Comparison of ENCODE assay signal across 8 cellular contexts in the genomic region with DNA sequence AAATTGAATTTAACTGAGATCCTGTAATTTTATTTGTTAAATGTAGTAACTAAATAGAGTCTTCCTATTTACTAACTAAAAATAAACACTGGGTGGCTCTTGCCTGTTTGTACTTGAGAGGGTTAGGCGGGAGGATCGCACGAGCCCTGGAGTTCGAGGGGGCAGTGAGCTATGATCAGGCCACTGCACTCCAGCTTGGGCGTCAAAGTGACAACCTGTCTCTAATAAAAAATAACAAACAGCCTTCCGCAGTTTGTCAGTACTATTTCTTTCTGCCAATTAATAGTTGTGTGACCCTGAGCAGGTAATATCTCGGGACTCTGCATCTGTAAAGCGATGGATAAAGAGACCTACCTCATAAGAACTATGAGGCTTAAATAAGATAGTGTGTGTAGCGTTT. TPM values are rescaled to one million over a fixed set of nuclear protein-coding genes. Genes with fewer than 3 reads are reported as not detected.
DNase-seq lines count a peak whose midpoint lies in the region; ATAC-seq and TF ChIP-seq lines count a peak whose summit lies in the region.

No MANE protein-coding gene starts in this region.

- WGBS in esophagus, 2 donors = 23 to 27% methylated on average over 9 of the region's 9 CpGs
- 14 to 27% (median 27%) methylated on average over 9 of the region's 9 CpGs for WGBS in ovary, 3 donors

- H3K27me3 ChIP-seq in Peyer's patch = no peaks in the 10 kb centered on the region
- H3K27me3 ChIP-seq in esophagus (ENCODE audit: control insufficient read depth in 1 of 2, insufficient read depth in 2 of 2, low read length in 2 of 2) = no peaks in the 10 kb centered on the region
- no peaks in the 10 kb centered on the region for H3K27me3 ChIP-seq in ovary

- H3K36me3 ChIP-seq in Peyer's patch = peaks cover 0 to 15% (median 0%) of the 10 kb centered on the region in 3 donors
- peaks cover 3% of the 10 kb centered on the region in 2 donors for H3K36me3 ChIP-seq in esophagus (ENCODE audit: control insufficient read depth in 2 of 2, insufficient read depth in 2 of 2, low read length in 1 of 2)
- no peaks in the 10 kb centered on the region for H3K36me3 ChIP-seq in ovary

- H3K4me1 ChIP-seq in Peyer's patch = peaks cover 0 to 32% (median 16%) of the 10 kb centered on the region in 4 donors
- peaks cover 1 to 3% of the 10 kb centered on the region in 2 donors for H3K4me1 ChIP-seq in esophagus (ENCODE audit: control insufficient read depth in 2 of 2, insufficient read depth in 2 of 2, low read length in 1 of 2)
- H3K4me1 ChIP-seq in ovary (ENCODE audit: insufficient read depth) = peaks cover 5% of the 10 kb centered on the region

- H3K9me3 ChIP-seq in Peyer's patch (no peaks in the 10 kb centered on the region), esophagus (ENCODE audit: control insufficient read depth in 2 of 2, insufficient read depth in 1 of 2, low read depth in 1 of 2, low read length in 1 of 2) (no peaks in the 10 kb centered on the region), ovary (no peaks in the 10 kb centered on the region)

- intact Hi-C loops in ovary (cut with DNase I) = no loop called here

- ATAC-seq in GM19324 (IDR thresholded peaks at IDR 0.05; ENCODE audit: low FRiP score, unreplicated experiment) = peak; percentile 2
- no peak for ATAC-seq in GM18519 (IDR thresholded peaks at IDR 0.05; ENCODE audit: low FRiP score, unreplicated experiment)
- ATAC-seq in GM18870 (IDR thresholded peaks at IDR 0.05; ENCODE audit: unreplicated experiment) = no peak
- no peak for ATAC-seq in HG03280 (IDR thresholded peaks at IDR 0.05; ENCODE audit: unreplicated experiment)

- TF ChIP-seq POLR2A in Peyer's patch (IDR thresholded peaks at IDR 0.05) = no peak
- no peak for TF ChIP-seq POLR2A in ovary (IDR thresholded peaks at IDR 0.05)

- TF ChIP-seq EP300 in ovary (IDR thresholded peaks at IDR 0.05) = no peak

- H3K4me3 ChIP-seq in Peyer's patch (peak overlapping the region; percentile 76 to 91 (median 86)), esophagus (ENCODE audit: low read depth in 1 of 2, low read length in 2 of 2) (peak overlapping the region; percentile 94 to 97), ovary (peak overlapping the region; percentile 78)

- no peak for DNase-seq in Peyer's patch
- no peak for DNase-seq in ovary
- DNase-seq in NCI-H1417 treated with DMSO at 0.1 percent for 48 hours (lab: John Stamatoyannopoulos, UW) = no peak

- H3K27ac ChIP-seq in Peyer's patch (peak overlapping the region; percentile 89 to 92 (median 91)), esophagus (ENCODE audit: low read depth in 2 of 2, low read length in 1 of 2) (peak overlapping the region; percentile 94 to 96), ovary (peak overlapping the region in 1 of 2 donors; percentile 84)

- TF ChIP-seq CTCF in Peyer's patch (IDR thresholded peaks at IDR 0.05) = no peak
- no peak for TF ChIP-seq CTCF in ovary (IDR thresholded peaks at IDR 0.05)

RNA-seq across cellular contexts. Expression of gene PDE12, which starts 0.8 kb away (rescaled TPM):
- 10 to 100 TPM; 16.5 to 25.9 (median 22.2) TPM for total RNA-seq in Peyer's patch
- polyA plus RNA-seq in esophagus = 1 to 10 TPM; 3.0 to 7.7 TPM
- 10 to 100 TPM in 6 of 7 donors, 1 to 10 TPM in 1; 8.7 to 24.2 (median 17.8) TPM for total RNA-seq in ovary
- polyA plus RNA-seq in ovary = 1 to 10 TPM; 4.6 to 7.3 TPM

RNA-seq across cellular contexts. Expression of gene DNAH12, which starts 11.2 kb away (rescaled TPM):
- total RNA-seq in Peyer's patch (under 1 TPM in 2 of 4 donors, not detected in 2; 0.13 to 0.35 TPM), ovary (10 to 100 TPM in 1 of 7 donors, 1 to 10 TPM in 2, under 1 TPM in 4; 0.20 to 20.1 (median 0.95) TPM)
- polyA plus RNA-seq in esophagus (under 1 TPM; 0.06 to 0.24 TPM), ovary (under 1 TPM; 0.28 to 0.29 TPM)

RNA-seq across cellular contexts. Expression of gene ARF4, which starts 41.8 kb away (rescaled TPM):
- total RNA-seq in Peyer's patch (100 to 1,000 TPM in 1 of 4 donors, 10 to 100 TPM in 3; 35.4 to 128 (median 82.9) TPM), ovary (100 to 1,000 TPM in 6 of 7 donors, 10 to 100 TPM in 1; 84.5 to 149 (median 131) TPM)
- polyA plus RNA-seq in esophagus (100 to 1,000 TPM in 1 of 2 donors, 10 to 100 TPM in 1; 74.8 to 113 TPM), ovary (100 to 1,000 TPM; 119 to 295 TPM)
